Comparison of ENCODE assay signal across 20 cellular contexts in genomic region chr7:27826347-27826746, GRCh38.
"Had no signal": no experiment of that assay in that cellular context is flagged by ENCODE, and none has a peak within 500 bp of the region (broad histone marks: within the 10 kb centered on the region; RNA-seq: fewer than 3 reads in every experiment).

No MANE protein-coding gene starts in this region.

- DNase-seq: cortex of kidney; dorsolateral prefrontal cortex; effector CD8-positive, alpha-beta T cell; gastrocnemius medialis; heart right ventricle; hypothalamus; lower lobe of right lung; mesenchymal stem cell; midbrain; occipital lobe; right lobe of liver; stimulated activated CD4-positive, alpha-beta T cell treated with anti-CD3 and anti-CD28 coated beads, Interleukin-4, amount 100 ng/mL, for 1 hour; stimulated activated CD8-positive, alpha-beta memory T cell treated with anti-CD3 and anti-CD28 coated beads, Interleukin-4, amount 100 ng/mL, for 48 hours; stimulated activated naive CD8-positive, alpha-beta T cell treated with anti-CD3 and anti-CD28 coated beads, Interleukin-15, amount 100 ng/mL, for 72 hours; testis; upper lobe of right lung had no signal

- H3K4me3 Mint-ChIP-seq: natural killer cell treated with Interleukin-12 subunit alpha and Interleukin-12 subunit beta and Interleukin-15 and Interleukin-18, amount 100 ng/mL, for 72 hours; stimulated activated memory B cell treated with anti-CD40 and anti-IgM and Interleukin-4, amounts not matched to agents 10 μg/mL and 1 μg/mL and 100 μg/mL, for 72 hours; stimulated activated naive CD8-positive, alpha-beta T cell treated with anti-CD3 and anti-CD28 coated beads, Interleukin-15, amount 100 ng/mL, for 72 hours had no signal

- ATAC-seq: esophagus mucosa; gastrocnemius medialis; left lobe of liver; lower lobe of right lung; natural killer cell treated with Interleukin-12 subunit alpha and Interleukin-12 subunit beta and Interleukin-15 and Interleukin-18, amount 100 ng/mL, for 72 hours; right lobe of liver; stimulated activated memory B cell treated with anti-CD40 and anti-IgM and Interleukin-4, amounts not matched to agents 10 μg/mL and 1 μg/mL and 100 μg/mL, for 72 hours; stimulated activated naive CD8-positive, alpha-beta T cell treated with anti-CD3 and anti-CD28 coated beads, Interleukin-15, amount 100 ng/mL, for 72 hours; upper lobe of right lung had no signal

- H3K9me3 Mint-ChIP-seq: natural killer cell treated with Interleukin-12 subunit alpha and Interleukin-12 subunit beta and Interleukin-15 and Interleukin-18, amount 100 ng/mL, for 72 hours; stimulated activated memory B cell treated with anti-CD40 and anti-IgM and Interleukin-4, amounts not matched to agents 10 μg/mL and 1 μg/mL and 100 μg/mL, for 72 hours; stimulated activated naive CD8-positive, alpha-beta T cell treated with anti-CD3 and anti-CD28 coated beads, Interleukin-15, amount 100 ng/mL, for 72 hours had no signal

- H3K27ac Mint-ChIP-seq: stimulated activated memory B cell treated with anti-CD40 and anti-IgM and Interleukin-4, amounts not matched to agents 10 μg/mL and 1 μg/mL and 100 μg/mL, for 72 hours; stimulated activated naive CD8-positive, alpha-beta T cell treated with anti-CD3 and anti-CD28 coated beads, Interleukin-15, amount 100 ng/mL, for 72 hours had no signal

- H3K4me1 Mint-ChIP-seq: stimulated activated memory B cell treated with anti-CD40 and anti-IgM and Interleukin-4, amounts not matched to agents 10 μg/mL and 1 μg/mL and 100 μg/mL, for 72 hours; stimulated activated naive CD8-positive, alpha-beta T cell treated with anti-CD3 and anti-CD28 coated beads, Interleukin-15, amount 100 ng/mL, for 72 hours had no signal

- H3K36me3 Mint-ChIP-seq: natural killer cell treated with Interleukin-12 subunit alpha and Interleukin-12 subunit beta and Interleukin-15 and Interleukin-18, amount 100 ng/mL, for 72 hours had no signal

- H3K27me3 Mint-ChIP-seq: natural killer cell treated with Interleukin-12 subunit alpha and Interleukin-12 subunit beta and Interleukin-15 and Interleukin-18, amount 100 ng/mL, for 72 hours; stimulated activated memory B cell treated with anti-CD40 and anti-IgM and Interleukin-4, amounts not matched to agents 10 μg/mL and 1 μg/mL and 100 μg/mL, for 72 hours; stimulated activated naive CD8-positive, alpha-beta T cell treated with anti-CD3 and anti-CD28 coated beads, Interleukin-15, amount 100 ng/mL, for 72 hours had no signal
